Comparison of ENCODE assay signal across 14 cellular contexts in genomic region chr5:56278267-56278826, GRCh38. TPM values are rescaled to one million over a fixed set of nuclear protein-coding genes. Genes with fewer than 3 reads are reported as not detected.
DNase-seq lines count a peak whose midpoint lies in the region; ATAC-seq and TF ChIP-seq lines count a peak whose summit lies in the region.
"Had no signal": no experiment of that assay in that cellular context is flagged by ENCODE, and none has a peak within 500 bp of the region (broad histone marks: within the 10 kb centered on the region; RNA-seq: fewer than 3 reads in every experiment).

No MANE protein-coding gene starts in this region.

- no peak overlapping the region for H3K4ac ChIP-seq in mesendoderm (ENCODE audit: low read depth, low read length)

- no peak overlapping the region for H2BK120ac ChIP-seq in mesendoderm (ENCODE audit: low read depth, low read length)

- in situ Hi-C loops in brain microvascular endothelial cell (cut with HindIII; ENCODE audit: low pct_ligation_motif_present, low sequenced_read_pairs), result no loop called here

- no peak overlapping the region for H2AK5ac ChIP-seq in mesendoderm (ENCODE audit: low read length)

- no peak overlapping the region for H3K9ac ChIP-seq in mesendoderm (ENCODE audit: low read length)

- TF ChIP-seq POLR2A in esophagus squamous epithelium (IDR thresholded peaks at IDR 0.05), result no peak

- H3K4me1 ChIP-seq in HEK293 (ENCODE audit: control insufficient read depth, insufficient read depth, low read length) (no peaks in the 10 kb centered on the region), mesendoderm (ENCODE audit: control insufficient read depth, low read depth, low read length) (peaks cover 2% of the 10 kb centered on the region), esophagus squamous epithelium (peaks cover 0 to 19% (median 0%) of the 10 kb centered on the region in 3 donors)
- H3K4me1 ChIP-seq: colonic mucosa had no signal

- DNase-seq in A172 (ENCODE audit: low spot score) (peak; percentile 96), brain microvascular endothelial cell (peak; percentile 76), mesendoderm (peak; percentile 50), SKM-1 treated with dmso at 0.1 percent for 144 hours (lab: John Stamatoyannopoulos, UW; ENCODE audit: unreplicated experiment) (no peak), esophagus squamous epithelium (lab: John Stamatoyannopoulos, UW) (no peak)
- DNase-seq: colonic mucosa, DMS79 treated with DMSO at 0.1 percent for 48 hours, NCI-H1105, NCI-H446 treated with DMSO at 0.1 percent for 48 hours had no signal

- H3K27me3 ChIP-seq in brain microvascular endothelial cell (replicated peaks) (no peaks in the 10 kb centered on the region), mesendoderm (ENCODE audit: insufficient read depth, low read length, poor library complexity) (no peaks in the 10 kb centered on the region), esophagus squamous epithelium (no peaks in the 10 kb centered on the region)
- H3K27me3 ChIP-seq: colonic mucosa had no signal

- no CpG with 5 or more reads among the region's 10 CpGs for WGBS in mesendoderm (ENCODE audit: extremely low coverage, insufficient coverage, low lambda C conversion rate)
- 81 to 90% methylated on average over 9 to 10 of the region's 10 CpGs for whole genome bisulfite sequencing in esophagus squamous epithelium, 2 donors

- no peak overlapping the region for H3K56ac ChIP-seq in mesendoderm (ENCODE audit: low read length)

- CTCF ChIA-PET in HEK293 (lab: Yijun Ruan, JAX), result interaction anchor here (0.7 kb wide), 1 partner anchor 301 kb away, joined by 4 read pairs; no protein-coding TSS in a partner anchor

- no peak overlapping the region for H3K4me2 ChIP-seq in mesendoderm (ENCODE audit: low read length)

- intact Hi-C loops in esophagus squamous epithelium (cut with DNase I), result no loop called here

- no peak overlapping the region for H3K27ac ChIP-seq in HEK293 (ENCODE audit: extremely low read depth, low read depth, low read length)
- peak overlapping the region; percentile 57 for H3K27ac ChIP-seq in brain microvascular endothelial cell
- H3K27ac ChIP-seq in mesendoderm (ENCODE audit: low read depth, low read length), result no peak overlapping the region
- no peak overlapping the region for H3K27ac ChIP-seq in esophagus squamous epithelium
- H3K27ac ChIP-seq: 22Rv1, colonic mucosa had no signal

- no peaks in the 10 kb centered on the region for H3K79me1 ChIP-seq in mesendoderm (ENCODE audit: low read length)

- H4K8ac ChIP-seq in mesendoderm (ENCODE audit: low read depth, low read length), result no peak overlapping the region

- H3K36me3 ChIP-seq in HEK293 (ENCODE audit: control insufficient read depth in 2 of 2, insufficient read depth in 1 of 2, low read length in 2 of 2) (no peaks in the 10 kb centered on the region), brain microvascular endothelial cell (replicated peaks) (no peaks in the 10 kb centered on the region), mesendoderm (ENCODE audit: control insufficient read depth, insufficient read depth, low read length) (no peaks in the 10 kb centered on the region), esophagus squamous epithelium (no peaks in the 10 kb centered on the region)
- H3K36me3 ChIP-seq: colonic mucosa had no signal

- H2BK5ac ChIP-seq in mesendoderm (ENCODE audit: low read length), result no peak overlapping the region

- ATAC-seq in GM18861 (IDR thresholded peaks at IDR 0.05; ENCODE audit: unreplicated experiment) (no peak), HG03175 (IDR thresholded peaks at IDR 0.05; ENCODE audit: unreplicated experiment) (no peak)

- no peak for TF ChIP-seq CTCF in HEK293 (tag by site-specific recombination; IDR thresholded peaks at IDR 0.05)
- TF ChIP-seq CTCF in brain microvascular endothelial cell (IDR thresholded peaks at IDR 0.05; ENCODE audit: low read depth, low read length, missing control alignments), result no peak
- TF ChIP-seq CTCF in esophagus squamous epithelium (IDR thresholded peaks at IDR 0.05), result no peak

- H3K4me3 ChIP-seq in HEK293 (ENCODE audit: low read depth, low read length) (no peak overlapping the region), brain microvascular endothelial cell (ENCODE audit: low read depth, low read length) (no peak overlapping the region), mesendoderm (ENCODE audit: low read length) (no peak overlapping the region), esophagus squamous epithelium (no peak overlapping the region)
- H3K4me3 ChIP-seq: colonic mucosa had no signal

- no peak overlapping the region for H2BK15ac ChIP-seq in mesendoderm (replicated peaks; ENCODE audit: low read depth)

- H3K23ac ChIP-seq in mesendoderm (ENCODE audit: low read length), result no peak overlapping the region

- no peaks in the 10 kb centered on the region for H3K79me2 ChIP-seq in mesendoderm (ENCODE audit: control insufficient read depth, insufficient read depth, low read length)

- no peak overlapping the region for H3K18ac ChIP-seq in mesendoderm (ENCODE audit: low read length)

- no peak overlapping the region for H4K5ac ChIP-seq in mesendoderm (ENCODE audit: low read length)

- H3K9me3 ChIP-seq in HEK293 (ENCODE audit: control insufficient read depth, insufficient read depth, low read depth, low read length) (no peaks in the 10 kb centered on the region), esophagus squamous epithelium (no peaks in the 10 kb centered on the region)
- H3K9me3 ChIP-seq: colonic mucosa had no signal

- POLR2A ChIA-PET in HEK293 (lab: Yijun Ruan, JAX), result no interaction called here

TF ChIP-seq in HEK293, 187 proteins besides CTCF, POLR2A, EP300 and RAD21:
- TF ChIP-seq ZFP3 (tag by site-specific recombination; IDR thresholded peaks at IDR 0.05; ENCODE audit: low read depth) (no peak), MEIS1 (CRISPR knock-in tag; IDR thresholded peaks at IDR 0.05; ENCODE audit: borderline replicate concordance) (peak; percentile 64; the same call in 1 of the 2 replicates), INSM2 (tag by site-specific recombination; IDR thresholded peaks at IDR 0.05) (no peak)

RNA-seq across cellular contexts. Expression of gene ANKRD55, which starts 45.2 kb away (rescaled TPM):
- total RNA-seq in A172 (2014; rRNA removed; shearing (Covaris generic)), result not detected in 2 replicates
- 0.10 TPM for polyA plus RNA-seq in mesendoderm (2013, experiment 1 of 2)
- polyA plus RNA-seq in mesendoderm (2013, experiment 2 of 2), result 0.08 TPM
- under 1 TPM in 1 of 4 donors, not detected in 3; 0.09 TPM for total RNA-seq in esophagus squamous epithelium
- total RNA-seq: activated CD8-positive, alpha-beta memory T cell treated with anti-CD3 and anti-CD28 coated beads for 36 hours; colonic mucosa had no signal

Comparison
In these comparisons a context has a peak if more than half of its experiments do, and no peak if none do; other contexts are left out.
1. DNase-seq: peak in A172 (single experiment), brain microvascular endothelial cell (single experiment) and mesendoderm (single experiment); none in SKM-1 treated with dmso at 0.1 percent for 144 hours (single experiment) and esophagus squamous epithelium (single experiment).